In the genomic region with DNA sequence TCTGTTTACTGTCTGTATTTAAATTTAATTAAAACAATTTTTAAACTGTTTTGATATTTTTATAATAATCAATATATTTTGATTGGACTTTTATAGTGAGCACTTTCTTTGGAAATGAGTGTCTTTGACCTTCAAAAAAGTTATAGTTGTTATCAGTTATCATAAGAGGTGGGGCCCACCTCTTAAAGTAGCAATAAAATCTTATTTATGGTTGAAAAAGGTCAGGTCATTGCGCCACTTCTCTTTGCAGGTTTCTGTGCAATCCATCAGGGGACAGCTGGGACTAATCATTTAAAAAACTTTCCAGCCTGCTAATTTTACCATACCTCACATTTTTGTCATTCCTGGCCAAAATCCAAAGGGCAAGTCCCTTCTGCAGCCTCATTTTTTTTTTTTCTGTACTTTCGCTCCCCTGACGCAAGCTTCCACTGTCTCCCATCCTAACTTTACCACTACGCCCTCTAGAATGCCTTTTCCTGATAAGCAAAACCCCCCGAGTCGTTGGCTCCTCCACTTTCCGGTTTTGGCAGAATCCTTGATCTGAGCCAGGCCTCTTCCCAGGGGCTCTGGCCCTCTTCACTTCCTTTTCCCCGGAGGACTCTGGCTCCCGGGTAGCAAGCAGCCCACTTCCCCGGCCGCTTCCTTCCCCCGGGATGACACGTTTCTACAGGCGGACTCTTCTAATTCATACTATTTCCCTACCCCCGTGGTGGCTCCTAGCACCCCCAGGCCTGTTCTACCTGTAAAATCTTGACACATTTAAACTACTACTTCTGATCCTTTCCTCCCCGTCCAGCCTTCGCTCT, we compare ENCODE assay signal across 8 cellular contexts. TPM values are rescaled to one million over a fixed set of nuclear protein-coding genes. Genes with fewer than 3 reads are reported as not detected.
DNase-seq lines count a peak whose midpoint lies in the region; ATAC-seq, FAIRE-seq and TF ChIP-seq lines count a peak whose summit lies in the region.

No MANE protein-coding gene starts in this region.

- no peaks in the 10 kb centered on the region for H4K20me1 ChIP-seq in keratinocyte (ENCODE audit: control insufficient read depth, extremely low read depth, insufficient read depth, low read length)
- peaks cover 11% of the 10 kb centered on the region for H4K20me1 ChIP-seq in smooth muscle cell (ENCODE audit: low read depth)

- peak overlapping the region; percentile 57 to 93 (median 89) for H3K4me3 ChIP-seq in keratinocyte (ENCODE audit: control insufficient read depth in 2 of 3, extremely low read depth in 1 of 3, insufficient read depth in 2 of 3, low read depth in 1 of 3, low read length in 3 of 3)
- H3K4me3 ChIP-seq in smooth muscle cell, result peak overlapping the region; percentile 63

- no peaks in the 10 kb centered on the region for H3K9me3 ChIP-seq in keratinocyte (ENCODE audit: control insufficient read depth, low read depth, low read length)
- H3K9me3 ChIP-seq in smooth muscle cell (replicated peaks; ENCODE audit: low read depth), result no peaks in the 10 kb centered on the region

- H3K9me1 ChIP-seq in keratinocyte (ENCODE audit: control insufficient read depth, extremely low read depth, insufficient read depth, low read length), result no peaks in the 10 kb centered on the region

- H2AFZ ChIP-seq in keratinocyte (ENCODE audit: control insufficient read depth, low read length) (peak overlapping the region; percentile 96), smooth muscle cell (ENCODE audit: low read depth) (peak overlapping the region; percentile 80)

- H3K27me3 ChIP-seq in keratinocyte (ENCODE audit: control insufficient read depth, extremely low read depth, insufficient read depth, low read length) (no peaks in the 10 kb centered on the region), smooth muscle cell (ENCODE audit: low read depth) (no peaks in the 10 kb centered on the region)

- peak; percentile 1 for ATAC-seq in HG03342 (IDR thresholded peaks at IDR 0.05; ENCODE audit: unreplicated experiment)

- H3K9ac ChIP-seq in keratinocyte (ENCODE audit: control insufficient read depth, extremely low read depth, insufficient read depth, low read length) (peak overlapping the region; percentile 94), smooth muscle cell (ENCODE audit: low read depth) (peak overlapping the region; percentile 59)

- no peak for FAIRE-seq in keratinocyte (lab: Jason Lieb, UNC)

- H3K27ac ChIP-seq in caudate nucleus (ENCODE audit: low read depth, low read length) (peak overlapping the region; percentile 95), keratinocyte (ENCODE audit: control insufficient read depth, insufficient read depth, low read length) (peak overlapping the region; percentile 86), smooth muscle cell (ENCODE audit: low read depth) (peak overlapping the region; percentile 84)

- H3K4me1 ChIP-seq in keratinocyte (ENCODE audit: control insufficient read depth, extremely low read depth, insufficient read depth, low read length), result peaks cover 8% of the 10 kb centered on the region
- peaks cover 10% of the 10 kb centered on the region for H3K4me1 ChIP-seq in smooth muscle cell (ENCODE audit: low read depth)

- dilution Hi-C loops in keratinocyte (cut with MboI; ENCODE audit: extremely low pct_ligation_motif_present, low sequenced_read_pairs), result no loop called here

- H3K79me2 ChIP-seq in keratinocyte (ENCODE audit: control insufficient read depth, insufficient read depth, low read length) (peaks cover 27% of the 10 kb centered on the region), smooth muscle cell (ENCODE audit: low read depth) (peaks cover 30% of the 10 kb centered on the region)

- H3K36me3 ChIP-seq in keratinocyte (ENCODE audit: control insufficient read depth in 2 of 2, extremely low read depth in 1 of 2, insufficient read depth in 2 of 2, low read length in 2 of 2), result no peaks in the 10 kb centered on the region
- no peaks in the 10 kb centered on the region for H3K36me3 ChIP-seq in smooth muscle cell (ENCODE audit: low read depth)

- DNase-seq in SIG-M5 treated with dmso at 0.1 percent for 504 hours (lab: John Stamatoyannopoulos, UW; ENCODE audit: unreplicated experiment), result peak; percentile 80
- DNase-seq in SIG-M5 (lab: John Stamatoyannopoulos, UW), result no peak
- DNase-seq in OCI-M2 (lab: John Stamatoyannopoulos, UW; ENCODE audit: unreplicated experiment), result peak; percentile 47
- DNase-seq in caudate nucleus (lab: John Stamatoyannopoulos, UW), result peak in 25 of 61 donors; percentile 12 to 78 (median 52)
- DNase-seq in keratinocyte (ENCODE audit: low read depth, low spot score), result peak; percentile 44
- DNase-seq in smooth muscle cell (lab: John Stamatoyannopoulos, UW; ENCODE audit: unreplicated experiment), result peak; percentile 53
- DNase-seq in T-helper 9 cell, result no peak

- 2% methylated on average over 17 of the region's 17 CpGs for WGBS in smooth muscle cell (ENCODE audit: low lambda C conversion rate)

- peak overlapping the region; percentile 89 for H3K4me2 ChIP-seq in keratinocyte (ENCODE audit: control insufficient read depth, extremely low read depth, insufficient read depth, low read depth, low read length)
- peak overlapping the region; percentile 92 for H3K4me2 ChIP-seq in smooth muscle cell

- peaks cover 18% of the 10 kb centered on the region for H3F3A ChIP-seq in smooth muscle cell (ENCODE audit: low read depth)

- TF ChIP-seq CTCF in keratinocyte (optimal IDR thresholded peaks at IDR 0.05 in 1 of 3, IDR thresholded peaks at IDR 0.05 in 1 of 3, conservative IDR thresholded peaks at IDR 0.05 in 1 of 3; ENCODE audit: extremely low read depth in 1 of 3, insufficient read depth in 2 of 3, low read length in 3 of 3), result peak in 1 of 3 experiments; percentile 17
- TF ChIP-seq CTCF in smooth muscle cell (IDR thresholded peaks at IDR 0.05; ENCODE audit: borderline replicate concordance, insufficient read depth, poor library complexity, severe bottlenecking), result no peak

RNA-seq across cellular contexts. Expression of gene SEH1L, which starts 1.1 kb away (rescaled TPM):
- polyA plus RNA-seq in keratinocyte, result 41.3 to 60.5 TPM (median 47.4 TPM) in 3 replicates
- 25.3 TPM for polyA plus RNA-seq in keratinocyte (2011; ENCODE audit: low read depth)
- 39.7 and 81.9 TPM in 2 replicates for polyA plus RNA-seq in keratinocyte (2011; cell fraction: cytosol; rRNA removed)
- polyA plus RNA-seq in keratinocyte (2011; cell fraction: nucleus; rRNA removed), result 34.6 and 35.6 TPM in 2 replicates
- 21.8 and 32.3 TPM in 2 replicates for polyA plus RNA-seq in keratinocyte (2012; ENCODE audit: low replicate concordance)
- 49.6 to 109 TPM (median 94.3 TPM) in 3 replicates for polyA minus RNA-seq in keratinocyte
- polyA minus RNA-seq in keratinocyte (2011; cell fraction: cytosol; rRNA and poly(A)+ RNA removed), result 50.6 TPM
- 13.0 and 28.7 TPM in 2 replicates for polyA minus RNA-seq in keratinocyte (2011; cell fraction: nucleus; rRNA and poly(A)+ RNA removed)
- total RNA-seq in smooth muscle cell, result 25.3 and 43.5 TPM in 2 replicates
- polyA plus RNA-seq in smooth muscle cell, result 18.4 and 19.7 TPM in 2 replicates

RNA-seq across cellular contexts. Expression of gene CEP192, which starts 44.4 kb away (rescaled TPM):
- polyA plus RNA-seq in keratinocyte (10.4 to 16.6 TPM (median 11.1 TPM) in 3 replicates), smooth muscle cell (4.1 and 7.0 TPM in 2 replicates)
- 4.9 TPM for polyA plus RNA-seq in keratinocyte (2011; ENCODE audit: low read depth)
- 4.6 and 8.8 TPM in 2 replicates for polyA plus RNA-seq in keratinocyte (2011; cell fraction: cytosol; rRNA removed)
- polyA plus RNA-seq in keratinocyte (2011; cell fraction: nucleus; rRNA removed), result 23.4 and 27.6 TPM in 2 replicates
- polyA plus RNA-seq in keratinocyte (2012; ENCODE audit: low replicate concordance), result 5.1 and 5.9 TPM in 2 replicates
- polyA minus RNA-seq in keratinocyte, result 13.2 to 31.2 TPM (median 19.1 TPM) in 3 replicates
- 10.2 TPM for polyA minus RNA-seq in keratinocyte (2011; cell fraction: cytosol; rRNA and poly(A)+ RNA removed)
- polyA minus RNA-seq in keratinocyte (2011; cell fraction: nucleus; rRNA and poly(A)+ RNA removed), result 19.1 and 35.0 TPM in 2 replicates
- total RNA-seq in smooth muscle cell, result 22.2 and 24.3 TPM in 2 replicates

Comparison
In these comparisons a context has a peak if more than half of its experiments do, and no peak if none do; other contexts are left out.
1. DNase-seq: peak in SIG-M5 treated with dmso at 0.1 percent for 504 hours (single experiment), OCI-M2 (single experiment), keratinocyte (single experiment) and smooth muscle cell (single experiment); none in SIG-M5 (single experiment) and T-helper 9 cell (single experiment).
2. Peak in every context shown above with its lines, with median percentiles within 50 percentile points of each other: H3K27ac ChIP-seq.